ENCODE assay signal across 8 cellular contexts in genomic region chr1:159891275-159892157, GRCh38. TPM values are rescaled to one million over a fixed set of nuclear protein-coding genes. Genes with fewer than 3 reads are reported as not detected.
DNase-seq lines count a peak whose midpoint lies in the region; ATAC-seq, FAIRE-seq and TF ChIP-seq lines count a peak whose summit lies in the region.

No MANE protein-coding gene starts in this region.

- no peak for TF ChIP-seq EP300 in A549 (IDR thresholded peaks at IDR 0.05)

- no peak for TF ChIP-seq POLR2A in A549 (IDR thresholded peaks at IDR 0.05; ENCODE audit: low read length)

- WGBS in A549 (ENCODE audit: missing lambda C conversion rate) = 25% methylated on average over 7 of the region's 7 CpGs

- TF ChIP-seq CTCF in A549 (IDR thresholded peaks at IDR 0.05) = peak; percentile 100
- peak; percentile 100 for TF ChIP-seq CTCF in bronchial epithelial cell (IDR thresholded peaks at IDR 0.05; ENCODE audit: insufficient read depth, low read length, severe bottlenecking)

- no peaks in the 10 kb centered on the region for H3K36me3 ChIP-seq in bronchial epithelial cell (ENCODE audit: control insufficient read depth, insufficient read depth, low read length)

- peak overlapping the region in 1 of 2 experiments; percentile 54; a peak in 1 of 6 replicates for H3K27ac ChIP-seq in A549

- H3K4me3 ChIP-seq in A549 (no peak overlapping the region), bronchial epithelial cell (ENCODE audit: low read depth, low read length) (no peak overlapping the region)

- FAIRE-seq in A549 (lab: Jason Lieb, UNC) (peak; percentile 43), bronchial epithelial cell (lab: Jason Lieb, UNC) (no peak)

- TF ChIP-seq RAD21 in A549 (conservative IDR thresholded peaks at IDR 0.05 in 1 of 2, IDR thresholded peaks at IDR 0.05 in 1 of 2) = peak; percentile 100

- H3K4me1 ChIP-seq in A549 = peaks cover 11% of the 10 kb centered on the region; the same call in 2 of the 3 replicates

- DNase-seq in A549 (ENCODE audit: low read depth in 1 of 2, low spot score in 1 of 2) (peak; percentile 82 to 90), NCI-H2227 treated with DMSO at 0.1 percent for 48 hours (lab: John Stamatoyannopoulos, UW) (peak; percentile 68), bronchial epithelial cell (ENCODE audit: low read depth) (peak; percentile 84), kidney tubule cell (ENCODE audit: low spot score) (peak; percentile 95)
- DNase-seq in activated CD4-positive, CD25-positive, alpha-beta regulatory T cell treated with anti-CD3 and anti-CD28 coated beads, Interleukin-2, amount 50 U/mL, for 16 hours (ENCODE audit: low read depth, low spot score) = peak; percentile 48
- peak; percentile 70 to 72 for DNase-seq in stimulated activated CD4-positive, alpha-beta T cell treated with anti-CD3 and anti-CD28 coated beads, Interleukin-2, amount 100 ng/mL, for 48 hours

- POLR2A ChIA-PET in A549 (lab: Yijun Ruan, JAX) = no interaction called here

- H3K4me2 ChIP-seq in A549 = no peak overlapping the region

- CTCF ChIA-PET in A549 (lab: Yijun Ruan, JAX) = interaction anchor here (0.6 to 14.9 kb wide), 76 partner anchors 9 to 758 kb away, joined by 3 to 565 read pairs (median 5); partner anchors contain the start of genes CFAP45, DUSP23, FCRL6 and IGSF9

- no peaks in the 10 kb centered on the region for H3K9me3 ChIP-seq in A549

- no peaks in the 10 kb centered on the region for H3K27me3 ChIP-seq in bronchial epithelial cell (ENCODE audit: control insufficient read depth, insufficient read depth, low read length)

- ATAC-seq in A549 (peak; percentile 95 to 99), GM18517 (IDR thresholded peaks at IDR 0.05; ENCODE audit: unreplicated experiment) (peak; percentile 65), HG03159 (IDR thresholded peaks at IDR 0.05; ENCODE audit: unreplicated experiment) (peak; percentile 42)

TF ChIP-seq in A549, 52 proteins besides CTCF, POLR2A, EP300 and RAD21:
- TF ChIP-seq SMC3 (IDR thresholded peaks at IDR 0.05) = peak; percentile 100
- peak; percentile 73; the same call in 1 of the 2 replicates for TF ChIP-seq MAZ (IDR thresholded peaks at IDR 0.05; ENCODE audit: borderline replicate concordance, low read depth, low read length)
- TF ChIP-seq ESRRA (IDR thresholded peaks at IDR 0.05; ENCODE audit: borderline replicate concordance, low read length) = no peak
- TF ChIP-seq, protein P1, sequence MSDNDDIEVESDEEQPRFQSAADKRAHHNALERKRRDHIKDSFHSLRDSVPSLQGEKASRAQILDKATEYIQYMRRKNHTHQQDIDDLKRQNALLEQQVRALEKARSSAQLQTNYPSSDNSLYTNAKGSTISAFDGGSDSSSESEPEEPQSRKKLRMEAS (IDR thresholded peaks at IDR 0.05) = peak; percentile 81
TF ChIP-seq in A549: peak in this region for 3.

RNA-seq across cellular contexts. Expression of gene CFAP45, which starts 8.4 kb away (rescaled TPM):
- polyA plus RNA-seq in A549 (2011; rRNA removed) (0.50 and 0.67 TPM in 2 replicates), A549 (2017; fragmentation: RNase III; extraction: RNeasy Plus Mini Kit Qiagen cat#74134 plus additional on column Dnase treatment) (0.76 to 0.89 TPM (median 0.87 TPM) in 3 replicates)
- polyA plus RNA-seq in A549 (2012; cell fraction: cytosol; rRNA removed) = 0.31 and 0.46 TPM in 2 replicates
- polyA plus RNA-seq in A549 (2012; cell fraction: nucleus; rRNA removed) = 0.40 and 0.86 TPM in 2 replicates
- polyA minus RNA-seq in A549 (2011; rRNA and poly(A)+ RNA removed) = 0.39 TPM in 1 of 2 replicates, not detected in the other
- 0.53 and 0.90 TPM in 2 replicates for total RNA-seq in bronchial epithelial cell

RNA-seq across cellular contexts. Expression of gene VSIG8, which starts 29.1 kb away (rescaled TPM):
- polyA plus RNA-seq in A549 (2011; rRNA removed) (0.04 TPM in 1 of 2 replicates, not detected in the other), A549 (2017; fragmentation: RNase III; extraction: RNeasy Plus Mini Kit Qiagen cat#74134 plus additional on column Dnase treatment) (0.05 to 0.09 TPM in 2 of 3 replicates, not detected in the other)
- 0.05 and 0.07 TPM in 2 replicates for polyA plus RNA-seq in A549 (2012; cell fraction: cytosol; rRNA removed)
- 0.14 and 0.15 TPM in 2 replicates for polyA plus RNA-seq in A549 (2012; cell fraction: nucleus; rRNA removed)
- polyA minus RNA-seq in A549 (2011; rRNA and poly(A)+ RNA removed) = not detected in 2 replicates
- total RNA-seq in bronchial epithelial cell = not detected in 2 replicates

RNA-seq across cellular contexts. Expression of gene TAGLN2, which starts 33.8 kb away (rescaled TPM):
- polyA plus RNA-seq in A549 (2011; rRNA removed) = 533 and 536 TPM in 2 replicates
- 1,020 and 1,221 TPM in 2 replicates for polyA plus RNA-seq in A549 (2012; cell fraction: cytosol; rRNA removed)
- polyA plus RNA-seq in A549 (2012; cell fraction: nucleus; rRNA removed) = 1,181 and 1,326 TPM in 2 replicates
- 781 to 811 TPM (median 806 TPM) in 3 replicates for polyA plus RNA-seq in A549 (2017; fragmentation: RNase III; extraction: RNeasy Plus Mini Kit Qiagen cat#74134 plus additional on column Dnase treatment)
- 437 and 484 TPM in 2 replicates for polyA minus RNA-seq in A549 (2011; rRNA and poly(A)+ RNA removed)
- 265 and 283 TPM in 2 replicates for total RNA-seq in bronchial epithelial cell

RNA-seq across cellular contexts. Expression of gene IGSF9, which starts 53.9 kb away (rescaled TPM):
- 0.05 and 0.06 TPM in 2 replicates for polyA plus RNA-seq in A549 (2011; rRNA removed)
- 0.26 and 0.34 TPM in 2 replicates for polyA plus RNA-seq in A549 (2012; cell fraction: cytosol; rRNA removed)
- 1.0 and 1.2 TPM in 2 replicates for polyA plus RNA-seq in A549 (2012; cell fraction: nucleus; rRNA removed)
- polyA plus RNA-seq in A549 (2017; fragmentation: RNase III; extraction: RNeasy Plus Mini Kit Qiagen cat#74134 plus additional on column Dnase treatment) = 0.49 to 0.54 TPM (median 0.50 TPM) in 3 replicates
- polyA minus RNA-seq in A549 (2011; rRNA and poly(A)+ RNA removed) = 0.10 and 0.12 TPM in 2 replicates
- total RNA-seq in bronchial epithelial cell = 6.3 and 16.8 TPM in 2 replicates

Comparison
In these comparisons a context has a peak if more than half of its experiments do, and no peak if none do; other contexts are left out.
1. ATAC-seq: peak in every context shown above with its lines; median percentile 97 in A549; 65 in GM18517; 42 in HG03159.